In the genomic region with DNA sequence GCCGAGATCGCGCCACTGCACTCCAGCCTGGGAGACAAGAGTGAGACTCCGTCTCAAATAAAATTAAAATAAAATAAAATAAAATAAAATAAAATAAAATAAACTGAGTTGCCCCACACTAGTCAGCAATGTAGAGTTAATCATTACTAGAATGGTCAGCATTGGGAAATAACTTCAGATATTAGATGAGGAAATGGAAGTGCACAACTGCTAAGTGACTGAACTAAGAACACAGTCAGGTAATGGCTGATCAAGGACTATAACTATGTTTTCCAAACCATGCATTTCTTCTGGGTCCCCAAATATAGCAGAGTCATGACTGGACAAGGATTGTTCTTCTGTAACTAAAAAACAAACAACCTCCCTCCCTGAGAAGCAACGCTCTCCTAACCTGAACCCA, we compare ENCODE assay signal across 22 cellular contexts. TPM values are rescaled to one million over a fixed set of nuclear protein-coding genes. Genes with fewer than 3 reads are reported as not detected.
A peak's percentile ranks its signal among the peaks of the same experiment; 100 is the strongest.
DNase-seq lines count a peak whose midpoint lies in the region; ATAC-seq and TF ChIP-seq lines count a peak whose summit lies in the region.
"Had no signal": no experiment of that assay in that cellular context is flagged by ENCODE, and none has a peak within 500 bp of the region (broad histone marks: within the 10 kb centered on the region; RNA-seq: fewer than 3 reads in every experiment).

No MANE protein-coding gene starts in this region.

- H2BK20ac ChIP-seq in H9 (ENCODE audit: low read depth, low read length, poor library complexity, severe bottlenecking), result no peak overlapping the region

- H3K9me3 ChIP-seq in H9 (ENCODE audit: control insufficient read depth, low read depth, low read length), result no peaks in the 10 kb centered on the region
- H3K9me3 ChIP-seq: A549; BLaER1 treated with 17β-estradiol and CSF1 and Interleukin-3, amounts not matched to agents 10 nM and 100 nM; Caco-2 had no signal

- no peaks in the 10 kb centered on the region for H3K23me2 ChIP-seq in H9 (ENCODE audit: insufficient read length, low read depth, low read length, poor library complexity, severe bottlenecking)

- H2BK12ac ChIP-seq in H9 (ENCODE audit: insufficient read length, low read depth, low read length), result no peak overlapping the region

- TF ChIP-seq CTCF in H9 (conservative IDR thresholded peaks at IDR 0.05), result no peak
- TF ChIP-seq CTCF in HFFc6 (IDR thresholded peaks at IDR 0.05), result no peak

- H4K8ac ChIP-seq in H9 (replicated peaks; ENCODE audit: insufficient read length, low read depth, low read length), result no peak overlapping the region

- no peak overlapping the region for H2AFZ ChIP-seq in H9 (ENCODE audit: low read length)

- no peak overlapping the region for H4K91ac ChIP-seq in H9 (ENCODE audit: insufficient read length, low read depth, low read length)

- peaks cover 13% of the 10 kb centered on the region; the same call in 1 of the 2 replicates for H3K27me3 ChIP-seq in H9 (ENCODE audit: insufficient read depth, low read length)

- no peak overlapping the region for H3K14ac ChIP-seq in H9 (ENCODE audit: insufficient read depth, low read length)

- no peak overlapping the region for H3K23ac ChIP-seq in H9 (ENCODE audit: insufficient read length, low read depth, low read length)

- peak; percentile 74 for ATAC-seq in left lobe of liver
- ATAC-seq: A549; CD8-positive, alpha-beta T cell; GM12878 had no signal

- H3K27me3 Mint-ChIP-seq in H9 (ENCODE audit: low read depth) (peaks cover 84% of the 10 kb centered on the region), HFFc6 (ENCODE audit: insufficient read depth) (peaks cover 21% of the 10 kb centered on the region)

- WGBS in H9 (ENCODE audit: extremely low coverage, insufficient read length, low lambda C conversion rate), result no CpG with 5 or more reads among the region's 5 CpGs

- H3K9me3 Mint-ChIP-seq in H9 (no peaks in the 10 kb centered on the region), HFFc6 (no peaks in the 10 kb centered on the region)
- H3K9me3 Mint-ChIP-seq: CD8-positive, alpha-beta T cell had no signal

- H3K36me3 Mint-ChIP-seq in H9 (ENCODE audit: insufficient read depth in 1 of 3, low read depth in 3 of 3) (no peaks in the 10 kb centered on the region), HFFc6 (ENCODE audit: low read depth) (no peaks in the 10 kb centered on the region; the same call in 1 of the 2 replicates)
- H3K36me3 Mint-ChIP-seq: CD8-positive, alpha-beta T cell had no signal

- no peak overlapping the region for H3T11ph ChIP-seq in H9 (ENCODE audit: low read length)

- no peaks in the 10 kb centered on the region for H3K79me1 ChIP-seq in H9 (ENCODE audit: insufficient read depth, low read depth, low read length, poor library complexity, severe bottlenecking)

- no peak overlapping the region for H3K4ac ChIP-seq in H9 (ENCODE audit: low read depth, low read length)

- no peaks in the 10 kb centered on the region for H3K79me2 ChIP-seq in H9 (ENCODE audit: insufficient read depth, low read length)

- no peak overlapping the region for H4K5ac ChIP-seq in H9 (ENCODE audit: insufficient read length, low read depth, low read length)

- no peak overlapping the region for H3K4me2 ChIP-seq in H9 (ENCODE audit: insufficient read depth, insufficient read length, low read length)
- H3K4me2 ChIP-seq: A549; BLaER1 treated with 17β-estradiol and CSF1 and Interleukin-3, amounts not matched to agents 10 nM and 100 nM had no signal

- H3K56ac ChIP-seq in H9 (ENCODE audit: insufficient read length, low read depth, low read length), result no peak overlapping the region

- peaks cover 8 to 10% of the 10 kb centered on the region in 2 experiments for H3K4me1 Mint-ChIP-seq in H9
- no peaks in the 10 kb centered on the region for H3K4me1 Mint-ChIP-seq in HFFc6 (ENCODE audit: low read depth)
- H3K4me1 Mint-ChIP-seq: B cell had no signal

- H3K27ac ChIP-seq in H9 (ENCODE audit: insufficient read length, low read depth, low read length), result no peak overlapping the region
- H3K27ac ChIP-seq: 22Rv1; A549; BLaER1 treated with 17β-estradiol and CSF1 and Interleukin-3, amounts not matched to agents 10 nM and 100 nM; C4-2B had no signal

- H3K27ac Mint-ChIP-seq in H9 (no peak overlapping the region), HFFc6 (no peak overlapping the region)
- H3K27ac Mint-ChIP-seq: B cell; CD4-positive, alpha-beta T cell; CD8-positive, alpha-beta T cell had no signal

- H3K18ac ChIP-seq in H9 (ENCODE audit: insufficient read length, low read depth, low read length), result peak overlapping the region; percentile 57

- no peak overlapping the region for H2BK5ac ChIP-seq in H9 (ENCODE audit: insufficient read length, low read length)

- no peaks in the 10 kb centered on the region; the same call in 1 of the 2 replicates for H3K4me1 ChIP-seq in H9 (ENCODE audit: insufficient read depth, low read length)
- H3K4me1 ChIP-seq: A549, Caco-2 had no signal

- no peak overlapping the region for H2BK15ac ChIP-seq in H9 (ENCODE audit: low read depth, low read length)

- DNase-seq in DMS53 (lab: John Stamatoyannopoulos, UW), result peak; percentile 37
- no peak for DNase-seq in DMS53 treated with DMSO at 0.1 percent for 48 hours (lab: John Stamatoyannopoulos, UW; ENCODE audit: unreplicated experiment)
- no peak for DNase-seq in H9
- no peak for DNase-seq in left lobe of liver (ENCODE audit: low spot score)
- peak; percentile 30 for DNase-seq in renal cortical epithelial cell (ENCODE audit: low read depth)
- DNase-seq in HFFc6, result no peak
- no peak for DNase-seq in EL
- DNase-seq: AML-193; Caco-2; Calu3; CD4-positive, alpha-beta T cell; CD8-positive, alpha-beta T cell; DMS79 treated with DMSO at 0.1 percent for 48 hours; GDM1 had no signal

- H2AK5ac ChIP-seq in H9 (ENCODE audit: insufficient read length, low read length), result no peak overlapping the region

- H3K4me3 Mint-ChIP-seq in H9 (no peak overlapping the region), HFFc6 (no peak overlapping the region)
- H3K4me3 Mint-ChIP-seq: B cell; CD4-positive, alpha-beta T cell; CD8-positive, alpha-beta T cell had no signal

- H2BK120ac ChIP-seq in H9 (ENCODE audit: low read depth, low read length, poor library complexity, severe bottlenecking), result peak overlapping the region; percentile 72

- no peaks in the 10 kb centered on the region for H4K20me1 ChIP-seq in H9 (ENCODE audit: control insufficient read depth, insufficient read depth, insufficient read length)
- H4K20me1 ChIP-seq: BLaER1 treated with 17β-estradiol and CSF1 and Interleukin-3, amounts not matched to agents 10 nM and 100 nM had no signal

- no peak overlapping the region for H3K9ac ChIP-seq in H9 (ENCODE audit: extremely low read depth, insufficient read length, low read length)
- H3K9ac ChIP-seq: BLaER1 treated with 17β-estradiol and CSF1 and Interleukin-3, amounts not matched to agents 10 nM and 100 nM had no signal

RNA-seq across cellular contexts. Expression of a gene that starts 17.1 kb away (rescaled TPM):
- total RNA-seq in H9 (2021) (not detected in 2 replicates), left lobe of liver (not detected), renal cortical epithelial cell (not detected in 2 replicates)
- not detected for total RNA-seq in HFFc6 (2021; fragmentation: NEBNext Ultra II Directional; extraction: Animal tissue kit (Norgen Biotek cat#: 25700))
- total RNA-seq: A172; B cell; CD4-positive, alpha-beta T cell; CD8-positive, alpha-beta T cell; G401 had no signal

Comparison
In these comparisons a context has a peak if more than half of its experiments do, and no peak if none do; other contexts are left out.
1. DNase-seq: peak in DMS53 (single experiment) and renal cortical epithelial cell (single experiment); none in DMS53 treated with DMSO at 0.1 percent for 48 hours (single experiment), H9 (single experiment), left lobe of liver (single experiment), HFFc6 (single experiment) and EL (single experiment).